1 cellular context compared by ENCODE assay signal in the genomic region with DNA sequence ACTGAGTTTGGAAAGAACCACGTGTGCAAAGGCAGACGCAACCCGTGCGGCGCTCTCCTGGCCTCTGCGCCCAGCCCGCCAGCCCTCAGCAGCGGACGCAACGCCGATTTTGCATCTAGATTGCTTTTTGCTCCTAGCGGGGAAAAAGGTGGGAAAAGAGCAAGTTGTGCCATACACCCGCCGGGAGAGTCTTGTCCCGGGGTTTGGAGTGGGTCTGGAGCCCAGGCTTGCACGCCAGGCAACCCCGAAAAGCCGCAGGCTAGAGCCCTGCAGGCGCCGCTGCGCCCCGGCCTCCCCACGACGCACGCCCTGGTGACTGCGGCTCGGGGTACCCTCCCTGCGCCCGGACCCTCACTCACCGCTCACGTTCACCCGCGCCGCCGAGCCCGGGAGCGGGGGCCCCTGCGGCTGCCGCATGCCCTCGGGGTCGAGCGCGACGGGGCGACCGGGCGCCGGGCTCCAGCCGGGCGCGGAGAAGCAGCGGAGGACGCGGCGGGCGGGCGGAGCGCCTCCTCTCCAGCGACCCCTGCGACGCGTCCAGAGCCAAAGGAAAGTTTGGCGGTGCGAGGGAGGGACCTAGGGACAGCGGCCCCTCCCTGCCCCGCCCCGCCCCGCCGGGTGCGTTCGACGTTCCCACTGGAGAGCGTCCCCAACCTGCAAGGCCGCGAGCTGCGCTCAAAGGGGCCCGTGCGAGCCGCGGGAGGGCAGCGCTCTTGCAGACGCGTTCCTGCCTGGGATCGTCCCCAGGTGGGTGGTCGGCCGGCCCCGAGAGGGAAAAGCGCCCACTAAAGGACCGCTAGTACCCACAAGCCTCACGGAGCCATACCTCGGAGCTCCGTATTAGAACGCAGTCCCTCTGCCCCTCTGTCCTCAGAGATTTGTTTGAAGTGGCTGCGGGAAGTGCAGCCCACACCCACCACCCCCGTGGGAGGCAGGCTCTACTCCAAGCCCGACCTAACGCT.
TF ChIP-seq lines count a peak whose summit lies in the region.

A gene with protein sequence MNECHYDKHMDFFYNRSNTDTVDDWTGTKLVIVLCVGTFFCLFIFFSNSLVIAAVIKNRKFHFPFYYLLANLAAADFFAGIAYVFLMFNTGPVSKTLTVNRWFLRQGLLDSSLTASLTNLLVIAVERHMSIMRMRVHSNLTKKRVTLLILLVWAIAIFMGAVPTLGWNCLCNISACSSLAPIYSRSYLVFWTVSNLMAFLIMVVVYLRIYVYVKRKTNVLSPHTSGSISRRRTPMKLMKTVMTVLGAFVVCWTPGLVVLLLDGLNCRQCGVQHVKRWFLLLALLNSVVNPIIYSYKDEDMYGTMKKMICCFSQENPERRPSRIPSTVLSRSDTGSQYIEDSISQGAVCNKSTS (minus strand): TSS at position 550 of the 962 bp plus-strand sequence. CDS start 27,086 bp downstream, outside the sequence.

TF ChIP-seq in H1, 55 proteins besides CTCF, POLR2A, EP300 and RAD21 (continued from another document):
- TF ChIP-seq, protein P1, sequence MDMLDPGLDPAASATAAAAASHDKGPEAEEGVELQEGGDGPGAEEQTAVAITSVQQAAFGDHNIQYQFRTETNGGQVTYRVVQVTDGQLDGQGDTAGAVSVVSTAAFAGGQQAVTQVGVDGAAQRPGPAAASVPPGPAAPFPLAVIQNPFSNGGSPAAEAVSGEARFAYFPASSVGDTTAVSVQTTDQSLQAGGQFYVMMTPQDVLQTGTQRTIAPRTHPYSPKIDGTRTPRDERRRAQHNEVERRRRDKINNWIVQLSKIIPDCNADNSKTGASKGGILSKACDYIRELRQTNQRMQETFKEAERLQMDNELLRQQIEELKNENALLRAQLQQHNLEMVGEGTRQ (IDR thresholded peaks at IDR 0.05; ENCODE audit: low read length), result no peak; the same call in 1 of the 2 replicates
- TF ChIP-seq SP4 (IDR thresholded peaks at IDR 0.05; ENCODE audit: low read length) (no peak), JUND (IDR thresholded peaks at IDR 0.05; ENCODE audit: low read length) (no peak), GABPA (IDR thresholded peaks at IDR 0.05; ENCODE audit: borderline replicate concordance, insufficient read depth, low read length) (no peak), KDM1A (IDR thresholded peaks at IDR 0.05; ENCODE audit: borderline replicate concordance, low read length) (no peak), HDAC2 (IDR thresholded peaks at IDR 0.05; ENCODE audit: borderline replicate concordance in 1 of 2, low read depth in 2 of 2, low read length in 2 of 2) (no peak; a peak in 2 of 4 replicates), KDM4A (IDR thresholded peaks at IDR 0.05; ENCODE audit: low read depth, low read length, severe bottlenecking) (peak; percentile 83), HDAC6 (IDR thresholded peaks at IDR 0.05; ENCODE audit: low read depth, low read length) (no peak), RXRA (IDR thresholded peaks at IDR 0.05; ENCODE audit: insufficient read depth, low read depth, low read length) (no peak), SP2 (IDR thresholded peaks at IDR 0.05; ENCODE audit: low read length) (no peak), SIX5 (IDR thresholded peaks at IDR 0.05; ENCODE audit: low read depth, low read length) (no peak), KDM5A (IDR thresholded peaks at IDR 0.05; ENCODE audit: low read length) (no peak), NANOG (IDR thresholded peaks at IDR 0.05; ENCODE audit: insufficient read depth, low read depth, low read length, poor library complexity, severe bottlenecking) (no peak), ASH2L (IDR thresholded peaks at IDR 0.05; ENCODE audit: low read length) (peak; percentile 74), CBX5 (IDR thresholded peaks at IDR 0.05; ENCODE audit: low read depth, low read length) (no peak), ZNF274 (IDR thresholded peaks at IDR 0.05; ENCODE audit: borderline replicate concordance, extremely low read depth, low read length) (no peak), TCF12 (IDR thresholded peaks at IDR 0.05; ENCODE audit: low read depth, low read length) (no peak), RNF2 (IDR thresholded peaks at IDR 0.05; ENCODE audit: borderline replicate concordance, low read depth, low read length, missing control alignments, poor library complexity, severe bottlenecking) (no peak), TAF1 (IDR thresholded peaks at IDR 0.05; ENCODE audit: low read depth, low read length) (peak; percentile 57), CHD2 (IDR thresholded peaks at IDR 0.05; ENCODE audit: low read length) (no peak), RFX5 (IDR thresholded peaks at IDR 0.05; ENCODE audit: borderline replicate concordance, low read depth, low read length) (no peak), SIRT6 (IDR thresholded peaks at IDR 0.05; ENCODE audit: low read length) (no peak), SP1 (IDR thresholded peaks at IDR 0.05; ENCODE audit: low read depth, low read length) (no peak), POU5F1 (IDR thresholded peaks at IDR 0.05; ENCODE audit: low read depth, low read length) (no peak), BRCA1 (IDR thresholded peaks at IDR 0.05; ENCODE audit: low read depth, low read length) (no peak), EGR1 (IDR thresholded peaks at IDR 0.05; ENCODE audit: borderline replicate concordance, low read depth, low read length) (0 out of 2 replicates have a peak, but pooled peaks have one; percentile 10), EZH2 (IDR thresholded peaks at IDR 0.05; ENCODE audit: low read depth, low read length, severe bottlenecking) (peak; percentile 50), CHD1 (IDR thresholded peaks at IDR 0.05; ENCODE audit: low read depth, low read length) (no peak), NRF1 (IDR thresholded peaks at IDR 0.05; ENCODE audit: low read depth, low read length) (no peak), CREB1 (IDR thresholded peaks at IDR 0.05) (no peak), BCL11A (IDR thresholded peaks at IDR 0.05; ENCODE audit: low read depth in 2 of 2, low read length in 2 of 2) (no peak), POLR2AphosphoS5 (IDR thresholded peaks at IDR 0.05; ENCODE audit: low read depth, low read length) (0 out of 2 replicates have a peak, but pooled peaks have one; percentile 41), CTBP2 (IDR thresholded peaks at IDR 0.05; ENCODE audit: borderline replicate concordance, insufficient read depth, insufficient read length, low read length) (no peak), E2F6 (IDR thresholded peaks at IDR 0.05) (peak; percentile 90), TBP (IDR thresholded peaks at IDR 0.05; ENCODE audit: low read depth, low read length) (no peak), SRF (IDR thresholded peaks at IDR 0.05; ENCODE audit: low read depth, low read length) (no peak), BACH1 (IDR thresholded peaks at IDR 0.05; ENCODE audit: low read length) (no peak), YY1 (IDR thresholded peaks at IDR 0.05; ENCODE audit: low read depth, low read length) (no peak), PHF8 (conservative IDR thresholded peaks at IDR 0.05; ENCODE audit: low read depth, low read length) (no peak), TEAD4 (IDR thresholded peaks at IDR 0.05; ENCODE audit: low read depth, low read length) (no peak), SUZ12 (IDR thresholded peaks at IDR 0.05; ENCODE audit: low read length) (peak; percentile 63; the same call in 1 of the 2 replicates), TAF7 (optimal IDR thresholded peaks at IDR 0.05; ENCODE audit: borderline replicate concordance, low read depth, low read length) (peak; percentile 35), SAP30 (IDR thresholded peaks at IDR 0.05; ENCODE audit: insufficient read depth, insufficient replicate concordance, low read length) (no peak), SIN3A (conservative IDR thresholded peaks at IDR 0.05 in 1 of 2, IDR thresholded peaks at IDR 0.05 in 1 of 2; ENCODE audit: low read depth in 1 of 2, low read length in 2 of 2) (no peak), CEBPB (IDR thresholded peaks at IDR 0.05; ENCODE audit: low read depth, low read length) (no peak), FOSL1 (IDR thresholded peaks at IDR 0.05; ENCODE audit: insufficient read depth, low read depth, low read length) (no peak)
- TF ChIP-seq, protein P2, sequence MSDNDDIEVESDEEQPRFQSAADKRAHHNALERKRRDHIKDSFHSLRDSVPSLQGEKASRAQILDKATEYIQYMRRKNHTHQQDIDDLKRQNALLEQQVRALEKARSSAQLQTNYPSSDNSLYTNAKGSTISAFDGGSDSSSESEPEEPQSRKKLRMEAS (IDR thresholded peaks at IDR 0.05), result peak; percentile 94
- TF ChIP-seq, protein P3, sequence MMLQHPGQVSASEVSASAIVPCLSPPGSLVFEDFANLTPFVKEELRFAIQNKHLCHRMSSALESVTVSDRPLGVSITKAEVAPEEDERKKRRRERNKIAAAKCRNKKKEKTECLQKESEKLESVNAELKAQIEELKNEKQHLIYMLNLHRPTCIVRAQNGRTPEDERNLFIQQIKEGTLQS (IDR thresholded peaks at IDR 0.05; ENCODE audit: insufficient read depth, low read depth, low read length), result no peak
- TF ChIP-seq, protein P4, sequence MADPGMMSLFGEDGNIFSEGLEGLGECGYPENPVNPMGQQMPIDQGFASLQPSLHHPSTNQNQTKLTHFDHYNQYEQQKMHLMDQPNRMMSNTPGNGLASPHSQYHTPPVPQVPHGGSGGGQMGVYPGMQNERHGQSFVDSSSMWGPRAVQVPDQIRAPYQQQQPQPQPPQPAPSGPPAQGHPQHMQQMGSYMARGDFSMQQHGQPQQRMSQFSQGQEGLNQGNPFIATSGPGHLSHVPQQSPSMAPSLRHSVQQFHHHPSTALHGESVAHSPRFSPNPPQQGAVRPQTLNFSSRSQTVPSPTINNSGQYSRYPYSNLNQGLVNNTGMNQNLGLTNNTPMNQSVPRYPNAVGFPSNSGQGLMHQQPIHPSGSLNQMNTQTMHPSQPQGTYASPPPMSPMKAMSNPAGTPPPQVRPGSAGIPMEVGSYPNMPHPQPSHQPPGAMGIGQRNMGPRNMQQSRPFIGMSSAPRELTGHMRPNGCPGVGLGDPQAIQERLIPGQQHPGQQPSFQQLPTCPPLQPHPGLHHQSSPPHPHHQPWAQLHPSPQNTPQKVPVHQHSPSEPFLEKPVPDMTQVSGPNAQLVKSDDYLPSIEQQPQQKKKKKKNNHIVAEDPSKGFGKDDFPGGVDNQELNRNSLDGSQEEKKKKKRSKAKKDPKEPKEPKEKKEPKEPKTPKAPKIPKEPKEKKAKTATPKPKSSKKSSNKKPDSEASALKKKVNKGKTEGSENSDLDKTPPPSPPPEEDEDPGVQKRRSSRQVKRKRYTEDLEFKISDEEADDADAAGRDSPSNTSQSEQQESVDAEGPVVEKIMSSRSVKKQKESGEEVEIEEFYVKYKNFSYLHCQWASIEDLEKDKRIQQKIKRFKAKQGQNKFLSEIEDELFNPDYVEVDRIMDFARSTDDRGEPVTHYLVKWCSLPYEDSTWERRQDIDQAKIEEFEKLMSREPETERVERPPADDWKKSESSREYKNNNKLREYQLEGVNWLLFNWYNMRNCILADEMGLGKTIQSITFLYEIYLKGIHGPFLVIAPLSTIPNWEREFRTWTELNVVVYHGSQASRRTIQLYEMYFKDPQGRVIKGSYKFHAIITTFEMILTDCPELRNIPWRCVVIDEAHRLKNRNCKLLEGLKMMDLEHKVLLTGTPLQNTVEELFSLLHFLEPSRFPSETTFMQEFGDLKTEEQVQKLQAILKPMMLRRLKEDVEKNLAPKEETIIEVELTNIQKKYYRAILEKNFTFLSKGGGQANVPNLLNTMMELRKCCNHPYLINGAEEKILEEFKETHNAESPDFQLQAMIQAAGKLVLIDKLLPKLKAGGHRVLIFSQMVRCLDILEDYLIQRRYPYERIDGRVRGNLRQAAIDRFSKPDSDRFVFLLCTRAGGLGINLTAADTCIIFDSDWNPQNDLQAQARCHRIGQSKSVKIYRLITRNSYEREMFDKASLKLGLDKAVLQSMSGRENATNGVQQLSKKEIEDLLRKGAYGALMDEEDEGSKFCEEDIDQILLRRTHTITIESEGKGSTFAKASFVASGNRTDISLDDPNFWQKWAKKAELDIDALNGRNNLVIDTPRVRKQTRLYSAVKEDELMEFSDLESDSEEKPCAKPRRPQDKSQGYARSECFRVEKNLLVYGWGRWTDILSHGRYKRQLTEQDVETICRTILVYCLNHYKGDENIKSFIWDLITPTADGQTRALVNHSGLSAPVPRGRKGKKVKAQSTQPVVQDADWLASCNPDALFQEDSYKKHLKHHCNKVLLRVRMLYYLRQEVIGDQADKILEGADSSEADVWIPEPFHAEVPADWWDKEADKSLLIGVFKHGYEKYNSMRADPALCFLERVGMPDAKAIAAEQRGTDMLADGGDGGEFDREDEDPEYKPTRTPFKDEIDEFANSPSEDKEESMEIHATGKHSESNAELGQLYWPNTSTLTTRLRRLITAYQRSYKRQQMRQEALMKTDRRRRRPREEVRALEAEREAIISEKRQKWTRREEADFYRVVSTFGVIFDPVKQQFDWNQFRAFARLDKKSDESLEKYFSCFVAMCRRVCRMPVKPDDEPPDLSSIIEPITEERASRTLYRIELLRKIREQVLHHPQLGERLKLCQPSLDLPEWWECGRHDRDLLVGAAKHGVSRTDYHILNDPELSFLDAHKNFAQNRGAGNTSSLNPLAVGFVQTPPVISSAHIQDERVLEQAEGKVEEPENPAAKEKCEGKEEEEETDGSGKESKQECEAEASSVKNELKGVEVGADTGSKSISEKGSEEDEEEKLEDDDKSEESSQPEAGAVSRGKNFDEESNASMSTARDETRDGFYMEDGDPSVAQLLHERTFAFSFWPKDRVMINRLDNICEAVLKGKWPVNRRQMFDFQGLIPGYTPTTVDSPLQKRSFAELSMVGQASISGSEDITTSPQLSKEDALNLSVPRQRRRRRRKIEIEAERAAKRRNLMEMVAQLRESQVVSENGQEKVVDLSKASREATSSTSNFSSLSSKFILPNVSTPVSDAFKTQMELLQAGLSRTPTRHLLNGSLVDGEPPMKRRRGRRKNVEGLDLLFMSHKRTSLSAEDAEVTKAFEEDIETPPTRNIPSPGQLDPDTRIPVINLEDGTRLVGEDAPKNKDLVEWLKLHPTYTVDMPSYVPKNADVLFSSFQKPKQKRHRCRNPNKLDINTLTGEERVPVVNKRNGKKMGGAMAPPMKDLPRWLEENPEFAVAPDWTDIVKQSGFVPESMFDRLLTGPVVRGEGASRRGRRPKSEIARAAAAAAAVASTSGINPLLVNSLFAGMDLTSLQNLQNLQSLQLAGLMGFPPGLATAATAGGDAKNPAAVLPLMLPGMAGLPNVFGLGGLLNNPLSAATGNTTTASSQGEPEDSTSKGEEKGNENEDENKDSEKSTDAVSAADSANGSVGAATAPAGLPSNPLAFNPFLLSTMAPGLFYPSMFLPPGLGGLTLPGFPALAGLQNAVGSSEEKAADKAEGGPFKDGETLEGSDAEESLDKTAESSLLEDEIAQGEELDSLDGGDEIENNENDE (IDR thresholded peaks at IDR 0.05; ENCODE audit: insufficient replicate concordance, low read length), result no peak
- TF ChIP-seq, protein P5, sequence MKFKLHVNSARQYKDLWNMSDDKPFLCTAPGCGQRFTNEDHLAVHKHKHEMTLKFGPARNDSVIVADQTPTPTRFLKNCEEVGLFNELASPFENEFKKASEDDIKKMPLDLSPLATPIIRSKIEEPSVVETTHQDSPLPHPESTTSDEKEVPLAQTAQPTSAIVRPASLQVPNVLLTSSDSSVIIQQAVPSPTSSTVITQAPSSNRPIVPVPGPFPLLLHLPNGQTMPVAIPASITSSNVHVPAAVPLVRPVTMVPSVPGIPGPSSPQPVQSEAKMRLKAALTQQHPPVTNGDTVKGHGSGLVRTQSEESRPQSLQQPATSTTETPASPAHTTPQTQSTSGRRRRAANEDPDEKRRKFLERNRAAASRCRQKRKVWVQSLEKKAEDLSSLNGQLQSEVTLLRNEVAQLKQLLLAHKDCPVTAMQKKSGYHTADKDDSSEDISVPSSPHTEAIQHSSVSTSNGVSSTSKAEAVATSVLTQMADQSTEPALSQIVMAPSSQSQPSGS (IDR thresholded peaks at IDR 0.05; ENCODE audit: low read length), result no peak
